26 cellular contexts compared by ENCODE assay signal in genomic region chr17:4506892-4507291, GRCh38. TPM values are rescaled to one million over a fixed set of nuclear protein-coding genes. Genes with fewer than 3 reads are reported as not detected.
"Had no signal": no experiment of that assay in that cellular context is flagged by ENCODE, and none has a peak within 500 bp of the region (broad histone marks: within the 10 kb centered on the region; RNA-seq: fewer than 3 reads in every experiment).

No MANE protein-coding gene starts in this region.

- H3K4me3 ChIP-seq: coronary artery, hepatocyte, left lung, SJCRH30, testis had no signal

- H3K4me1 ChIP-seq: SJCRH30 had no signal

- H3K27ac Mint-ChIP-seq: activated CD8-positive, alpha-beta memory T cell treated with anti-CD3 and anti-CD28 coated beads, Interleukin-2, amount 10 ng/mL, durations not matched to agents 7 days and 5 days; activated CD8-positive, alpha-beta T cell treated with anti-CD3 and anti-CD28 coated beads for 36 hours; activated naive CD4-positive, alpha-beta T cell treated with anti-CD3 and anti-CD28 coated beads, Interleukin-2, amount 50 U/mL, for 24 hours; endodermal cell; immature natural killer cell; naive B cell; stimulated activated memory B cell treated with anti-CD40 and anti-IgM and Interleukin-4, amounts not matched to agents 10 μg/mL and 1 μg/mL and 100 μg/mL, for 72 hours; type B pancreatic cell had no signal

- H3K36me3 Mint-ChIP-seq: activated CD8-positive, alpha-beta memory T cell treated with anti-CD3 and anti-CD28 coated beads, Interleukin-2, amount 10 ng/mL, durations not matched to agents 7 days and 5 days; activated naive CD4-positive, alpha-beta T cell treated with anti-CD3 and anti-CD28 coated beads, Interleukin-2, amount 50 U/mL, for 24 hours; immature natural killer cell; naive B cell; stimulated activated memory B cell treated with anti-CD40 and anti-IgM and Interleukin-4, amounts not matched to agents 10 μg/mL and 1 μg/mL and 100 μg/mL, for 72 hours; type B pancreatic cell had no signal

- H3K36me3 ChIP-seq: left lung, SJCRH30, WERI-Rb-1 had no signal

- DNase-seq: activated CD4-positive, alpha-beta T cell treated with anti-CD3 and anti-CD28 coated beads, Interleukin-2, amount 10 ng/mL, durations not matched to agents 7 days and 5 days; activated CD4-positive, CD25-positive, alpha-beta regulatory T cell treated with anti-CD3 and anti-CD28 coated beads, Interleukin-2, amount 50 U/mL, for 72 hours; activated CD8-positive, alpha-beta memory T cell treated with anti-CD3 and anti-CD28 coated beads, Interleukin-2, amount 10 ng/mL, durations not matched to agents 7 days and 5 days; activated CD8-positive, alpha-beta T cell treated with anti-CD3 and anti-CD28 coated beads for 36 hours; activated gamma-delta T cell treated with Interleukin-2 at 50 U/mL for 16 hours; cerebellar nuclear complex; endodermal cell; immature natural killer cell; left lung; naive B cell; retina; SJCRH30; stimulated activated CD4-positive, alpha-beta T cell treated with anti-CD3 and anti-CD28 coated beads, Interleukin-1b, Interleukin-23, amount 100 ng/mL, for 48 hours; T-helper 1 cell; testis; WERI-Rb-1 had no signal

- H3K79me2 ChIP-seq: hepatocyte had no signal

- H3K27me3 ChIP-seq: hepatocyte, left lung, SJCRH30, testis had no signal

- H3K4me2 ChIP-seq: hepatocyte had no signal

- ATAC-seq: activated CD8-positive, alpha-beta memory T cell treated with anti-CD3 and anti-CD28 coated beads, Interleukin-2, amount 10 ng/mL, durations not matched to agents 7 days and 5 days; activated CD8-positive, alpha-beta T cell treated with anti-CD3 and anti-CD28 coated beads for 36 hours; stimulated activated memory B cell treated with anti-CD40 and anti-IgM and Interleukin-4, amounts not matched to agents 10 μg/mL and 1 μg/mL and 100 μg/mL, for 72 hours had no signal

- H2AFZ ChIP-seq: hepatocyte had no signal

- H3K9me3 ChIP-seq: left lung, SJCRH30, testis had no signal

- H3K27ac ChIP-seq: hepatocyte, SJCRH30, testis, WERI-Rb-1 had no signal

- H3K9me3 Mint-ChIP-seq: activated CD4-positive, alpha-beta T cell treated with anti-CD3 and anti-CD28 coated beads, Interleukin-2, amount 10 ng/mL, durations not matched to agents 7 days and 5 days; activated CD8-positive, alpha-beta T cell treated with anti-CD3 and anti-CD28 coated beads for 36 hours; activated naive CD4-positive, alpha-beta T cell treated with anti-CD3 and anti-CD28 coated beads, Interleukin-2, amount 50 U/mL, for 24 hours; endodermal cell; immature natural killer cell; naive B cell; neural crest cell; stimulated activated memory B cell treated with anti-CD40 and anti-IgM and Interleukin-4, amounts not matched to agents 10 μg/mL and 1 μg/mL and 100 μg/mL, for 72 hours; type B pancreatic cell had no signal

RNA-seq across cellular contexts. Expression of gene GGT6, which starts 53.5 kb away (rescaled TPM):
- total RNA-seq: activated CD4-positive, alpha-beta T cell treated with anti-CD3 and anti-CD28 coated beads, Interleukin-2, amount 10 ng/mL, durations not matched to agents 7 days and 5 days; activated CD8-positive, alpha-beta memory T cell treated with anti-CD3 and anti-CD28 coated beads, Interleukin-2, amount 10 ng/mL, durations not matched to agents 7 days and 5 days; activated CD8-positive, alpha-beta T cell treated with anti-CD3 and anti-CD28 coated beads for 36 hours; astrocyte; endodermal cell; fibroblast of villous mesenchyme; glomerular endothelial cell; hepatocyte; mesenteric fat pad; neural crest cell; SJCRH30 had no signal
- polyA plus RNA-seq: hepatocyte, immature natural killer cell had no signal
